16 cellular contexts compared by ENCODE assay signal in genomic region chr10:129769381-129770116, GRCh38.
A peak's percentile ranks its signal among the peaks of the same experiment; 100 is the strongest.
DNase-seq lines count a peak whose midpoint lies in the region; TF ChIP-seq lines count a peak whose summit lies in the region.
"Had no signal": no experiment of that assay in that cellular context is flagged by ENCODE, and none has a peak within 500 bp of the region (broad histone marks: within the 10 kb centered on the region; RNA-seq: fewer than 3 reads in every experiment).

No MANE protein-coding gene starts in this region.

- TF ChIP-seq EP300 in stomach (IDR thresholded peaks at IDR 0.05), result no peak

- TF ChIP-seq CTCF in NB4 (IDR thresholded peaks at IDR 0.05; ENCODE audit: low read depth, low read length) (no peak), chondrocyte (IDR thresholded peaks at IDR 0.05) (no peak), stomach (IDR thresholded peaks at IDR 0.05) (no peak), esophagus squamous epithelium (IDR thresholded peaks at IDR 0.05) (no peak)

- DNase-seq in NB4 (ENCODE audit: low read depth), result peak; percentile 51
- peak; percentile 81 for DNase-seq in chondrocyte (ENCODE audit: low spot score)
- DNase-seq in mesenteric fat pad (ENCODE audit: low spot score), result peak; percentile 80
- peak; percentile 21 for DNase-seq in stomach
- DNase-seq in activated CD4-positive, alpha-beta T cell treated with anti-CD3 and anti-CD28 coated beads, Interleukin-2, amount 50 U/mL, for 4 hours, result no peak
- no peak for DNase-seq in DMS79 treated with DMSO at 0.1 percent for 48 hours (lab: John Stamatoyannopoulos, UW)
- no peak for DNase-seq in esophagus squamous epithelium (lab: John Stamatoyannopoulos, UW)
- DNase-seq: BE2C; CD4-positive, alpha-beta memory T cell; GOT3; HFFc6; MG63; NCI-H1930; NCI-H2171 treated with DMSO at 0.1 percent for 48 hours; NCI-H774; SHP77 had no signal

- H3K27me3 ChIP-seq in stomach (no peaks in the 10 kb centered on the region), esophagus squamous epithelium (no peaks in the 10 kb centered on the region)
- H3K27me3 ChIP-seq: BE2C, MG63 had no signal

- H3K27me3 Mint-ChIP-seq in chondrocyte (ENCODE audit: low read depth), result no peaks in the 10 kb centered on the region
- H3K27me3 Mint-ChIP-seq: CD4-positive, alpha-beta memory T cell had no signal

- H3K27ac ChIP-seq in stomach (no peak overlapping the region), esophagus squamous epithelium (no peak overlapping the region)

- no peaks in the 10 kb centered on the region for H3K4me1 Mint-ChIP-seq in chondrocyte (ENCODE audit: low read depth)
- H3K4me1 Mint-ChIP-seq: CD4-positive, alpha-beta memory T cell had no signal

- 93 to 96% (median 94%) methylated on average over 24 of the region's 24 CpGs for WGBS in stomach, 5 donors
- WGBS in esophagus squamous epithelium, 2 donors, result 93 to 96% methylated on average over 17 to 20 of the region's 24 CpGs

- H3K4me3 Mint-ChIP-seq in chondrocyte (ENCODE audit: unreplicated experiment), result no peak overlapping the region
- H3K4me3 Mint-ChIP-seq: CD4-positive, alpha-beta memory T cell; HFFc6 had no signal

- no peak overlapping the region for H3K4me3 ChIP-seq in NB4 (ENCODE audit: low read depth, low read length)
- no peak overlapping the region for H3K4me3 ChIP-seq in stomach
- no peak overlapping the region for H3K4me3 ChIP-seq in esophagus squamous epithelium
- H3K4me3 ChIP-seq: MG63 had no signal

- H3K9me3 Mint-ChIP-seq in chondrocyte (ENCODE audit: low read depth), result no peaks in the 10 kb centered on the region

- H3K9me3 ChIP-seq in stomach (no peaks in the 10 kb centered on the region), esophagus squamous epithelium (peaks cover 0 to 5% (median 0%) of the 10 kb centered on the region in 3 donors)
- H3K9me3 ChIP-seq: BE2C, MG63 had no signal

- intact Hi-C loops in stomach (cut with DNase I; ENCODE audit: low total_unique reads), result no loop called here
- intact Hi-C loops in esophagus squamous epithelium (cut with DNase I), result no loop called here

- H3K36me3 Mint-ChIP-seq in chondrocyte (ENCODE audit: low read depth), result no peaks in the 10 kb centered on the region

- no peaks in the 10 kb centered on the region for H3K4me1 ChIP-seq in stomach
- no peaks in the 10 kb centered on the region for H3K4me1 ChIP-seq in esophagus squamous epithelium
- H3K4me1 ChIP-seq: BE2C had no signal

- no peak overlapping the region for H3K27ac Mint-ChIP-seq in chondrocyte (ENCODE audit: unreplicated experiment)
- H3K27ac Mint-ChIP-seq: CD4-positive, alpha-beta memory T cell; HFFc6 had no signal

- H3K36me3 ChIP-seq in stomach (peaks cover 5 to 66% (median 25%) of the 10 kb centered on the region in 4 donors), esophagus squamous epithelium (peaks cover 0 to 38% (median 0%) of the 10 kb centered on the region in 3 donors)
- H3K36me3 ChIP-seq: BE2C, MG63 had no signal

- no peak for TF ChIP-seq POLR2A in NB4 (IDR thresholded peaks at IDR 0.05; ENCODE audit: extremely low read depth, insufficient read length)
- TF ChIP-seq POLR2A in stomach (IDR thresholded peaks at IDR 0.05), result no peak
- TF ChIP-seq POLR2A in esophagus squamous epithelium (IDR thresholded peaks at IDR 0.05), result no peak

Comparison
In these comparisons a context has a peak if more than half of its experiments do, and no peak if none do; other contexts are left out.
1. DNase-seq: peak in NB4 (single experiment), chondrocyte (single experiment), mesenteric fat pad (single experiment) and stomach (single experiment); none in activated CD4-positive, alpha-beta T cell treated with anti-CD3 and anti-CD28 coated beads, Interleukin-2, amount 50 U/mL, for 4 hours (0 of 2), DMS79 treated with DMSO at 0.1 percent for 48 hours (single experiment) and esophagus squamous epithelium (single experiment).